ENCODE assay signal across 22 cellular contexts in the genomic region with DNA sequence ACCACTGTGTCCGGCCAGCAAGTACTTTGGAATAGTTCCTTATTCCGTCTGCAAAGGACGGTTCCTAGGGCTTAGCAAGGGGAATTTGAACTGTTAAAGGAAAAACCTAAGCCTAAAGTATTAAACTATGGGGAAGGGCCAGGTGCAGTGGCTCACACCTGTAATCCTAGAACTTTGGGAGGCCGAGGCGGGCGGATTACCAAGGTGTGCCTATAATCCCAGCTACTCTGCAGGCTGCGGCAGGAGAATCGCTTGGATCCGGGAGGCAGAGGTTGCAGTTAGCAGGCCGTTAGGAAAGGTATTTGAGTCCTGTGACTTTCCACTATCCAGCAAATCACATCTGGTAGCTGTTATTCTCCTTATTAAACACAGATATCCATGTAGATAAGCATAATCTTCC.
"Had no signal": no experiment of that assay in that cellular context is flagged by ENCODE, and none has a peak within 500 bp of the region (broad histone marks: within the 10 kb centered on the region; RNA-seq: fewer than 3 reads in every experiment).

No MANE protein-coding gene starts in this region.

- DNase-seq: activated CD4-positive, alpha-beta T cell treated with anti-CD3 and anti-CD28 coated beads for 1 hour; activated CD4-positive, alpha-beta T cell treated with anti-CD3 and anti-CD28 coated beads for 4 hours; activated CD4-positive, alpha-beta T cell treated with anti-CD3 and anti-CD28 coated beads, Interleukin-2, amount 10 ng/mL, durations not matched to agents 7 days and 5 days; activated CD4-positive, alpha-beta T cell treated with anti-CD3 and anti-CD28 coated beads, Interleukin-2, amount 50 U/mL, for 48 hours; activated CD8-positive, alpha-beta memory T cell treated with anti-CD3 and anti-CD28 coated beads for 24 hours; activated CD8-positive, alpha-beta T cell treated with anti-CD3 and anti-CD28 coated beads for 36 hours; activated gamma-delta T cell treated with Interleukin-2 at 50 U/mL for 16 hours; activated naive CD4-positive, alpha-beta T cell treated with anti-CD3 and anti-CD28 coated beads, Interleukin-2, amount 50 U/mL, for 16 hours; activated naive CD4-positive, alpha-beta T cell treated with Interleukin-2 at 50 U/mL for 16 hours; activated T-cell treated with anti-CD3 and anti-CD28 coated beads, Interleukin-2, amount 50 U/mL, for 48 hours; amygdala; central memory CD4-positive, alpha-beta T cell; cerebellar nuclear complex; colonic mucosa; effector CD8-positive, alpha-beta T cell; foreskin fibroblast; T-helper 2 cell had no signal

- H3K4me3 ChIP-seq: ascending aorta, breast epithelium, cardiac muscle cell, colonic mucosa had no signal

- H3K27ac ChIP-seq: ascending aorta, breast epithelium, cardiac muscle cell, colonic mucosa had no signal

- H3K9me3 ChIP-seq: ascending aorta, breast epithelium, colonic mucosa had no signal

- H3K27me3 ChIP-seq: ascending aorta, breast epithelium, cardiac muscle cell, colonic mucosa had no signal

- H3K4me1 ChIP-seq: breast epithelium, colonic mucosa had no signal

- H3K36me3 ChIP-seq: ascending aorta, breast epithelium, cardiac muscle cell, colonic mucosa had no signal

- ATAC-seq: activated CD8-positive, alpha-beta T cell treated with anti-CD3 and anti-CD28 coated beads for 36 hours; esophagus mucosa; WTC11 had no signal
